In genomic region chr18:21243041-21243431, GRCh38 we compare ENCODE assay signal across 8 cellular contexts. TPM values are rescaled to one million over a fixed set of nuclear protein-coding genes. Genes with fewer than 3 reads are reported as not detected.
DNase-seq lines count a peak whose midpoint lies in the region; ATAC-seq and TF ChIP-seq lines count a peak whose summit lies in the region.

No MANE protein-coding gene starts in this region.

- H3K4me3 ChIP-seq in dorsolateral prefrontal cortex (peak overlapping the region; percentile 40 to 86 (median 70)), mucosa of descending colon (no peak overlapping the region)

- TF ChIP-seq CTCF in dorsolateral prefrontal cortex (IDR thresholded peaks at IDR 0.05 in 54 of 56, conservative IDR thresholded peaks at IDR 0.05 in 2 of 56; ENCODE audit: low read depth in 1 of 56, partially characterized antibody in 56 of 56) (no peak), mucosa of descending colon (IDR thresholded peaks at IDR 0.05) (no peak)

- intact Hi-C loops in dorsolateral prefrontal cortex (cut with DNase I) = loop anchor here (2.0 to 10.0 kb wide), 6 partner anchors 41 to 362 kb away; partner anchors contain the start of gene ESCO1 (in 1 of the 2)
- intact Hi-C loops in mucosa of descending colon (cut with DNase I, micrococcal nuclease) = no loop called here

- H3K36me3 ChIP-seq in mucosa of descending colon (ENCODE audit: low read depth) = no peaks in the 10 kb centered on the region

- H3K27me3 ChIP-seq in dorsolateral prefrontal cortex = peaks cover 0 to 39% (median 13%) of the 10 kb centered on the region in 45 donors

- peak overlapping the region in 15 of 59 donors; percentile 8 to 85 (median 64) for H3K27ac ChIP-seq in dorsolateral prefrontal cortex

- ATAC-seq in mucosa of descending colon (peak; percentile 18), GM19463 (IDR thresholded peaks at IDR 0.05; ENCODE audit: unreplicated experiment) (no peak)

- no peaks in the 10 kb centered on the region for H3K9me3 ChIP-seq in mucosa of descending colon

- peaks cover 17% of the 10 kb centered on the region for H3K4me1 ChIP-seq in mucosa of descending colon (ENCODE audit: low read depth)

- DNase-seq in 8988T = peak; percentile 40
- DNase-seq in HK-2 (ENCODE audit: unreplicated experiment) = peak; percentile 34
- DNase-seq in dorsolateral prefrontal cortex = peak in 3 of 10 donors; percentile 11 to 46 (median 42)
- no peak for DNase-seq in mucosa of descending colon
- no peak for DNase-seq in activated effector memory CD4-positive, alpha-beta T cell treated with Interleukin-2 at 50 U/mL for 16 hours
- DNase-seq in MV-4-11 (lab: John Stamatoyannopoulos, UW) = no peak
- no peak for DNase-seq in DMS53 treated with DMSO at 0.1 percent for 48 hours (lab: John Stamatoyannopoulos, UW; ENCODE audit: unreplicated experiment)

RNA-seq across cellular contexts. Expression of gene GREB1L, which starts 1.0 kb away (rescaled TPM):
- 10 to 100 TPM in 32 of 120 experiments, 1 to 10 TPM in 88; 2.6 to 22.9 (median 7.8) TPM for total RNA-seq in dorsolateral prefrontal cortex
- total RNA-seq in mucosa of descending colon = 1 to 10 TPM in 1 of 3 donors, under 1 TPM in 2; 0.26 to 1.0 (median 0.29) TPM

Comparison
In these comparisons a context has a peak if more than half of its experiments do, and no peak if none do; other contexts are left out.
1. DNase-seq: peak in 8988T (single experiment) and HK-2 (single experiment); none in mucosa of descending colon (0 of 3), activated effector memory CD4-positive, alpha-beta T cell treated with Interleukin-2 at 50 U/mL for 16 hours (single experiment), MV-4-11 (single experiment) and DMS53 treated with DMSO at 0.1 percent for 48 hours (single experiment).
2. intact Hi-C loops: an anchor here in dorsolateral prefrontal cortex (2.0 to 10.0 kb wide); none called in mucosa of descending colon.